ENCODE assay signal across 19 cellular contexts in genomic region chr15:60795471-60795870, GRCh38.
A peak's percentile ranks its signal among the peaks of the same experiment; 100 is the strongest.
DNase-seq lines count a peak whose midpoint lies in the region; ATAC-seq, FAIRE-seq and TF ChIP-seq lines count a peak whose summit lies in the region.
"Had no signal": no experiment of that assay in that cellular context is flagged by ENCODE, and none has a peak within 500 bp of the region (broad histone marks: within the 10 kb centered on the region; RNA-seq: fewer than 3 reads in every experiment).

No MANE protein-coding gene starts in this region.

- H2AK5ac ChIP-seq in IMR-90 (ENCODE audit: low read depth, low read length) (no peak overlapping the region), H1 (ENCODE audit: low read depth, low read length) (no peak overlapping the region)

- H3K4ac ChIP-seq in IMR-90 (ENCODE audit: low read depth, low read length) (no peak overlapping the region), H1 (replicated peaks; ENCODE audit: insufficient read length, low read depth, low read length) (no peak overlapping the region)

- in situ Hi-C loops in IMR-90 (cut with MboI; ENCODE audit: low sequenced_read_pairs), result no loop called here

- peak; percentile 58 for ATAC-seq in CD4-positive, alpha-beta T cell (ENCODE audit: poor library complexity)
- ATAC-seq in GM18502 (IDR thresholded peaks at IDR 0.05; ENCODE audit: poor library complexity, unreplicated experiment) (peak; percentile 16), IMR-90 (ENCODE audit: low read depth) (no peak), GM21447 (IDR thresholded peaks at IDR 0.05; ENCODE audit: unreplicated experiment) (no peak)
- ATAC-seq: heart right ventricle, K562, right lobe of liver had no signal

- H4K91ac ChIP-seq in IMR-90 (ENCODE audit: insufficient read depth, low read depth, low read length), result no peak overlapping the region
- H4K91ac ChIP-seq in H1 (replicated peaks; ENCODE audit: insufficient read length, low read length), result no peak overlapping the region

- peaks cover 16% of the 10 kb centered on the region for H3K9me3 ChIP-seq in CD4-positive, alpha-beta T cell (ENCODE audit: control insufficient read depth, low read length)
- H3K9me3 ChIP-seq in IMR-90 (ENCODE audit: control insufficient read depth, insufficient read depth, low read length) (peaks cover 6% of the 10 kb centered on the region), H1 (ENCODE audit: insufficient read depth in 2 of 2, low read depth in 1 of 2, low read length in 1 of 2) (peaks cover 0 to 3% of the 10 kb centered on the region in 2 experiments; a peak in 1 of 4 replicates), prostate gland (no peaks in the 10 kb centered on the region)
- H3K9me3 ChIP-seq: ovary, right lobe of liver, vagina had no signal

- H3K4me3 ChIP-seq in IMR-90 (ENCODE audit: insufficient read depth, low read depth, low read length), result no peak overlapping the region
- H3K4me3 ChIP-seq in H1 (ENCODE audit: extremely low read depth in 1 of 4, insufficient read depth in 2 of 4, low read depth in 3 of 4, low read length in 4 of 4), result no peak overlapping the region
- H3K4me3 ChIP-seq in prostate gland, result no peak overlapping the region
- H3K4me3 ChIP-seq: heart right ventricle, K562, lung, ovary, right lobe of liver, vagina had no signal

- H2BK12ac ChIP-seq in H1 (ENCODE audit: low read depth, low read length), result no peak overlapping the region

- H2BK20ac ChIP-seq in IMR-90 (ENCODE audit: low read depth, low read length) (no peak overlapping the region), H1 (ENCODE audit: low read length) (no peak overlapping the region)

- H3K4me1 Mint-ChIP-seq in CD4-positive, alpha-beta T cell (ENCODE audit: low read depth), result peaks cover 67% of the 10 kb centered on the region

- H2BK15ac ChIP-seq in IMR-90 (ENCODE audit: low read depth, low read length) (no peak overlapping the region), H1 (ENCODE audit: low read length) (peak overlapping the region; percentile 20; the same call in 1 of the 2 replicates)

- no peaks in the 10 kb centered on the region for H3K27me3 ChIP-seq in CD4-positive, alpha-beta T cell (ENCODE audit: control insufficient read depth, insufficient read depth, low read length)
- H3K27me3 ChIP-seq in IMR-90 (ENCODE audit: control insufficient read depth, insufficient read depth, low read length) (no peaks in the 10 kb centered on the region; the same call in 1 of the 2 replicates), H1 (replicated peaks in 1 of 4; ENCODE audit: control insufficient read depth in 3 of 4, extremely low read depth in 1 of 4, insufficient read depth in 3 of 4, low read length in 3 of 4) (no peaks in the 10 kb centered on the region), prostate gland (replicated peaks; ENCODE audit: insufficient read depth) (no peaks in the 10 kb centered on the region)
- H3K27me3 ChIP-seq: heart right ventricle, ovary, right lobe of liver, vagina had no signal

- no peaks in the 10 kb centered on the region for H3K23me2 ChIP-seq in H1 (ENCODE audit: low read depth, low read length)

- peaks cover 23% of the 10 kb centered on the region for H3K36me3 Mint-ChIP-seq in CD4-positive, alpha-beta T cell (ENCODE audit: low read depth)

- intact Hi-C loops in CD4-positive, alpha-beta T cell (cut with DNase I, micrococcal nuclease), result no loop called here
- intact Hi-C loops in IMR-90 (cut with micrococcal nuclease) (no loop called here), prostate gland (cut with DNase I) (no loop called here)

- H3K79me1 ChIP-seq in IMR-90 (ENCODE audit: low read depth in 1 of 2, low read length in 2 of 2) (no peaks in the 10 kb centered on the region), H1 (ENCODE audit: low read depth, low read length) (no peaks in the 10 kb centered on the region)

- H3K18ac ChIP-seq in IMR-90 (ENCODE audit: low read depth, low read length) (no peak overlapping the region), H1 (ENCODE audit: extremely low read depth, low read length) (no peak overlapping the region)

- TF ChIP-seq CTCF in CD4-positive, alpha-beta T cell (IDR thresholded peaks at IDR 0.05), result no peak
- TF ChIP-seq CTCF in IMR-90 (conservative IDR thresholded peaks at IDR 0.05; ENCODE audit: low read depth, low read length) (no peak), H1 (IDR thresholded peaks at IDR 0.05; ENCODE audit: control extremely low read depth in 1 of 3, insufficient read depth in 1 of 3, low read depth in 1 of 3, low read length in 3 of 3) (no peak), prostate gland (IDR thresholded peaks at IDR 0.05) (no peak)

- peak overlapping the region; percentile 82 for H3K27ac Mint-ChIP-seq in CD4-positive, alpha-beta T cell

- TF ChIP-seq RAD21 in IMR-90 (IDR thresholded peaks at IDR 0.05; ENCODE audit: low read length) (no peak), H1 (IDR thresholded peaks at IDR 0.05 in 1 of 2, conservative IDR thresholded peaks at IDR 0.05 in 1 of 2; ENCODE audit: low read depth in 2 of 2, low read length in 2 of 2) (no peak)

- no peaks in the 10 kb centered on the region for H3K9me1 ChIP-seq in IMR-90 (ENCODE audit: insufficient read depth, low read length)

- H2AFZ ChIP-seq in IMR-90 (replicated peaks; ENCODE audit: low read length, poor library complexity) (no peak overlapping the region), H1 (ENCODE audit: low read length) (no peak overlapping the region)

- TF ChIP-seq EP300 in H1 (IDR thresholded peaks at IDR 0.05; ENCODE audit: borderline replicate concordance in 1 of 2, low read depth in 2 of 2, low read length in 2 of 2), result no peak

- TF ChIP-seq POLR2A in IMR-90 (IDR thresholded peaks at IDR 0.05; ENCODE audit: low read depth, low read length) (no peak), H1 (IDR thresholded peaks at IDR 0.05; ENCODE audit: control extremely low read depth in 1 of 2, low read depth in 2 of 2, low read length in 2 of 2) (no peak), prostate gland (IDR thresholded peaks at IDR 0.05) (no peak)

- peak overlapping the region; percentile 9 for H3K27ac ChIP-seq in CD4-positive, alpha-beta T cell (ENCODE audit: low read depth, low read length)
- H3K27ac ChIP-seq in IMR-90 (ENCODE audit: insufficient read depth, low read length) (no peak overlapping the region), H1 (ENCODE audit: low read depth, low read length) (no peak overlapping the region), prostate gland (no peak overlapping the region)
- H3K27ac ChIP-seq: heart right ventricle, ovary, right lobe of liver, RWPE1, vagina had no signal

- H3K79me2 ChIP-seq in H1 (ENCODE audit: control insufficient read depth in 1 of 2, insufficient read depth in 2 of 2, low read length in 2 of 2), result no peaks in the 10 kb centered on the region

- no CpG with 5 or more reads among the region's 2 CpGs for WGBS in IMR-90 (ENCODE audit: extremely low coverage in 2 of 2, insufficient read length in 1 of 2), 2 experiments
- 93% methylated on average over 2 of the region's 2 CpGs; no CpG with 5 or more reads in 1 of the 2 experiments for WGBS in H1 (ENCODE audit: extremely low coverage in 1 of 2, insufficient coverage in 1 of 2, insufficient read length in 1 of 2, insufficient replicate concordance in 2 of 2, low coverage in 1 of 2, low lambda C conversion rate in 2 of 2, missing lambda C conversion rate in 1 of 2), 2 experiments
- 100% methylated on average over 2 of the region's 2 CpGs for WGBS in prostate gland

- peaks cover 5% of the 10 kb centered on the region for H3K4me1 ChIP-seq in IMR-90 (ENCODE audit: control insufficient read depth, insufficient read depth, low read length)
- peaks cover 0 to 4% (median 0%) of the 10 kb centered on the region in 4 experiments; a peak in 1 of 7 replicates for H3K4me1 ChIP-seq in H1 (replicated peaks in 1 of 4; ENCODE audit: control insufficient read depth in 3 of 4, insufficient read depth in 4 of 4, low read length in 3 of 4)
- no peaks in the 10 kb centered on the region for H3K4me1 ChIP-seq in prostate gland (replicated peaks)

- BruUV-seq in IMR-90 (replicated peaks; lab: Mats Ljungman, UMichigan), result no TSS peak

- H3K4me2 ChIP-seq in IMR-90 (ENCODE audit: low read depth, low read length), result no peak overlapping the region
- no peak overlapping the region for H3K4me2 ChIP-seq in H1 (ENCODE audit: insufficient read depth in 1 of 2, low read depth in 2 of 2, low read length in 2 of 2)

- no peak overlapping the region for H3K23ac ChIP-seq in IMR-90 (ENCODE audit: low read depth, low read length)
- no peak overlapping the region for H3K23ac ChIP-seq in H1 (ENCODE audit: insufficient read length)

- H4K5ac ChIP-seq in IMR-90 (ENCODE audit: low read depth, low read length) (no peak overlapping the region), H1 (ENCODE audit: insufficient read length, low read depth, low read length) (no peak overlapping the region)

- H3K14ac ChIP-seq in IMR-90 (replicated peaks; ENCODE audit: low read depth, low read length) (no peak overlapping the region), H1 (ENCODE audit: insufficient read length) (no peak overlapping the region)

- H3K27me3 Mint-ChIP-seq in CD4-positive, alpha-beta T cell, result no peaks in the 10 kb centered on the region

- H2BK5ac ChIP-seq in IMR-90 (ENCODE audit: low read depth, low read length, poor library complexity, severe bottlenecking) (no peak overlapping the region), H1 (ENCODE audit: low read depth, low read length) (no peak overlapping the region)

- POLR2A ChIA-PET in CD4-positive, alpha-beta T cell (lab: Charles Lee), result interaction anchor here (0.9 to 1.7 kb wide), 12 partner anchors 9 to 215 kb away, joined by 3 to 10 read pairs (median 4); no protein-coding TSS in a partner anchor
- POLR2A ChIA-PET in IMR-90 (lab: Charles Lee; ENCODE audit: unreplicated experiment), result no interaction called here
- POLR2A ChIA-PET in H1 (lab: Charles Lee; ENCODE audit: partially characterized antibody), result interaction anchor here (0.6 kb wide), 1 partner anchor 44 kb away, joined by 3 read pairs; no protein-coding TSS in a partner anchor

- H3K9me3 Mint-ChIP-seq in CD4-positive, alpha-beta T cell, result peaks cover 12% of the 10 kb centered on the region

- H3K56ac ChIP-seq in IMR-90 (ENCODE audit: extremely low read depth, insufficient read depth, low read length) (no peak overlapping the region), H1 (replicated peaks; ENCODE audit: insufficient read length, low read depth, low read length) (no peak overlapping the region)

- CTCF ChIA-PET in CD4-positive, alpha-beta T cell (lab: Charles Lee), result interaction anchor here (1.2 kb wide), 1 partner anchor 49 kb away, joined by 3 read pairs; no protein-coding TSS in a partner anchor
- CTCF ChIA-PET in IMR-90 (lab: Yijun Ruan, JAX) (interaction anchor here (0.6 kb wide), 1 partner anchor 33 kb away, joined by 11 read pairs; no protein-coding TSS in a partner anchor), H1 (lab: Charles Lee; ENCODE audit: partially characterized antibody) (interaction anchor here (1.0 to 6.1 kb wide), 2 partner anchors 9 to 123 kb away, joined by 3 to 71 read pairs; no protein-coding TSS in a partner anchor)

- FAIRE-seq in H1 (lab: Jason Lieb, UNC), result no peak
- FAIRE-seq: astrocyte, K562 had no signal

- H4K8ac ChIP-seq in IMR-90 (ENCODE audit: low read depth in 2 of 2, low read length in 2 of 2) (no peak overlapping the region), H1 (ENCODE audit: extremely low read depth, insufficient read depth, low read length) (no peak overlapping the region)

- dilution Hi-C loops in IMR-90 (cut with HindIII; ENCODE audit: low sequenced_read_pairs, unreplicated experiment), result no loop called here

- H2BK120ac ChIP-seq in IMR-90 (ENCODE audit: low read depth, low read length), result no peak overlapping the region
- H2BK120ac ChIP-seq in H1 (replicated peaks; ENCODE audit: low read depth, low read length), result no peak overlapping the region

- H3K36me3 ChIP-seq in IMR-90 (ENCODE audit: control insufficient read depth, insufficient read depth, low read length) (no peaks in the 10 kb centered on the region), H1 (ENCODE audit: control insufficient read depth in 2 of 4, insufficient read depth in 4 of 4, low read length in 3 of 4) (no peaks in the 10 kb centered on the region), prostate gland (no peaks in the 10 kb centered on the region)
- H3K36me3 ChIP-seq: heart right ventricle, ovary, right lobe of liver, vagina had no signal

- H2AK9ac ChIP-seq in IMR-90 (replicated peaks; ENCODE audit: low read depth, low read length, poor library complexity), result no peak overlapping the region

- no peak overlapping the region for H3K9ac ChIP-seq in IMR-90 (ENCODE audit: low read depth, low read length)
- no peak overlapping the region for H3K9ac ChIP-seq in H1 (replicated peaks in 1 of 4; ENCODE audit: extremely low read depth in 1 of 4, low read depth in 3 of 4, low read length in 3 of 4)

- no peak for DNase-seq in CD4-positive, alpha-beta T cell
- DNase-seq in IMR-90 (no peak), H1 (ENCODE audit: low read depth in 1 of 2, low spot score in 2 of 2) (no peak), COLO668 (lab: John Stamatoyannopoulos, UW; ENCODE audit: unreplicated experiment) (no peak), prostate gland (ENCODE audit: low spot score) (no peak)
- DNase-seq: activated CD4-positive, alpha-beta T cell treated with anti-CD3 and anti-CD28 coated beads, Interleukin-2, amount 50 U/mL, for 1 hour; Calu3; heart right ventricle; NCI-H1694 treated with DMSO at 0.1 percent for 48 hours; ovary; right lobe of liver; substantia nigra had no signal

- peak overlapping the region; percentile 12 for H3K4me3 Mint-ChIP-seq in CD4-positive, alpha-beta T cell

- no peaks in the 10 kb centered on the region for H4K20me1 ChIP-seq in IMR-90 (ENCODE audit: insufficient read depth, low read length)
- no peaks in the 10 kb centered on the region for H4K20me1 ChIP-seq in H1 (replicated peaks in 1 of 2; ENCODE audit: control insufficient read depth in 1 of 2, insufficient read depth in 2 of 2, low read length in 2 of 2)

Comparison
In these comparisons a context has a peak if more than half of its experiments do, and no peak if none do; other contexts are left out.
1. ATAC-seq: peak in CD4-positive, alpha-beta T cell (single experiment) and GM18502 (single experiment); none in IMR-90 (single experiment) and GM21447 (single experiment).